In the genomic region with DNA sequence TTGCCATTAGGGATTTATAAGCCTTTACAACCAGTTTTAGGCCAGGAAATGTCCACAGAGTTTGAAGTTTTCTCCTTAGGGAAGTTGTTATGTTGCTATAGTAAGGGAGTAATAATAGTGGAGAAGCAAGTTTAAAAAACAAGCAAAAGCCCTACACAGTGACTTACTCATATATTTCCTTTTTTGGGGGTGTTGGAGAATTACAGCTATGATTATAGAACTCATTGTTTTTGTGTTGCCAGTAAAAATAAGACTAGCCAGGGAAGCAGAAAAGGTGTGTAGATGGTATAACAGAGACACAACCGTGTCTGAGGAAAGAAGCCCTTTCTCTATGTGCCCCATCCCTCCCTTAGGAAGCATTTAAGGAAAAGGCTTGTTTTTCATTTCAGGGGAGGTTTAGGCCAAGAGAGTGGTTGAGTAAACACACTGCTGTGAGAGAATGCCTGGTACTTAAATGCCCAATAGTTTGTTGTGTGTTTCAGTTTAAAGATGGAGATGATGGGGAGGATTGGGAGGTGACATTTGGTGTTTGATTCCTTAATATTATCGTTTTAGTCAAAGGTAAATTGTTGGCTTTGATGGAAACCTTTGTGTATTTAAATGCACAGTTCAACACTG, we compare ENCODE assay signal across 1 cellular context.
TF ChIP-seq lines count a peak whose summit lies in the region.

No MANE protein-coding gene starts in this region.

TF ChIP-seq in IMR-90, 13 proteins besides CTCF, POLR2A, EP300 and RAD21 (continued from another document):
- TF ChIP-seq FOS (IDR thresholded peaks at IDR 0.05; ENCODE audit: low read depth, low read length) = no peak
- no peak for TF ChIP-seq RCOR1 (IDR thresholded peaks at IDR 0.05; ENCODE audit: insufficient replicate concordance, low read length)
